In the genomic region with DNA sequence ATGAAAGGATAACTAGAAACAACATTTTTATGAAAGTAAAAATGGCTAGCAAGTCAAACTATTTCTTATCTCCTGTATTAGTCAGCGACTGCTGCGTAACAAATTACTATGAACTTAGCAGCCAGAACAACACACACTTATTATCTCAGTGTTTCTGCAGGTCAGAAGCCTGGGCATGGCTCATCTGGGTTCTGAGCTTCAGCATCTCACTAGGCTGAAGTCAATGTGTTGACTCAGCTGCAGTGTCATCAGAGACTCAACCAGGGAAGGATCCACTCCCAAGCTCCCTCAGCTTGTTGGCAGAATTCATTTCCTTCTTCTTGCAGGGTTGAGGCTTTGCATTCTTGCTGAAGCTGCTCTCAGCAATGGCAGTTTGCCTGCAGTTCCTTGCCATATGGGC, we compare ENCODE assay signal across 28 cellular contexts. TPM values are rescaled to one million over a fixed set of nuclear protein-coding genes. Genes with fewer than 3 reads are reported as not detected.
DNase-seq lines count a peak whose midpoint lies in the region; ATAC-seq, FAIRE-seq and TF ChIP-seq lines count a peak whose summit lies in the region.
"Had no signal": no experiment of that assay in that cellular context is flagged by ENCODE, and none has a peak within 500 bp of the region (broad histone marks: within the 10 kb centered on the region; RNA-seq: fewer than 3 reads in every experiment).

No MANE protein-coding gene starts in this region.

- in situ Hi-C loops in HepG2 (cut with HindIII; ENCODE audit: extremely low pct_ligation_motif_present, low pct_unique_long_range_greater_than_20kb) = no loop called here
- in situ Hi-C loops in astrocyte of the spinal cord (cut with HindIII; ENCODE audit: low sequenced_read_pairs) = no loop called here

- peaks cover 0 to 8% of the 10 kb centered on the region in 2 donors for H3K9me3 Mint-ChIP-seq in activated naive CD4-positive, alpha-beta T cell treated with anti-CD3 and anti-CD28 coated beads, Interleukin-2, amount 50 U/mL, for 72 hours
- H3K9me3 Mint-ChIP-seq: CD8-positive, alpha-beta T cell; natural killer cell had no signal

- TF ChIP-seq EP300 in HepG2 (IDR thresholded peaks at IDR 0.05; ENCODE audit: low read depth in 2 of 2, low read length in 2 of 2) (no peak), HepG2 (CRISPR knock-in tag; IDR thresholded peaks at IDR 0.05; ENCODE audit: borderline replicate concordance) (no peak)

- H3K36me3 Mint-ChIP-seq in activated naive CD4-positive, alpha-beta T cell treated with anti-CD3 and anti-CD28 coated beads, Interleukin-2, amount 50 U/mL, for 72 hours = peaks cover 0 to 14% of the 10 kb centered on the region in 2 donors
- H3K36me3 Mint-ChIP-seq: activated naive CD8-positive, alpha-beta T cell treated with anti-CD3 and anti-CD28 coated beads for 36 hours; CD8-positive, alpha-beta T cell; natural killer cell had no signal

- no peak overlapping the region for H3K27ac Mint-ChIP-seq in activated naive CD4-positive, alpha-beta T cell treated with anti-CD3 and anti-CD28 coated beads, Interleukin-2, amount 50 U/mL, for 72 hours
- H3K27ac Mint-ChIP-seq: activated naive CD8-positive, alpha-beta T cell treated with anti-CD3 and anti-CD28 coated beads for 36 hours; activated T-helper 1 cell treated with anti-CD3 and anti-CD28 coated beads, Interleukin-12 subunit alpha, Interleukin-12 subunit beta, Interleukin-2, Interleukin-4 antibody, amounts not matched to agents 30 ng/mL and 10 ng/mL and 1 ng/mL, durations not matched to agents 14 hours and 24 hours and 36 hours; CD8-positive, alpha-beta T cell; natural killer cell had no signal

- TF ChIP-seq RAD21 in HepG2 (CRISPR knock-in tag; IDR thresholded peaks at IDR 0.05) = no peak

- ATAC-seq in HepG2 (no peak), right lobe of liver (no peak), foreskin keratinocyte (peak; percentile 57)
- no peak for ATAC-seq in activated naive CD4-positive, alpha-beta T cell treated with anti-CD3 and anti-CD28 coated beads, Interleukin-2, amount 50 U/mL, for 72 hours
- ATAC-seq: CD8-positive, alpha-beta T cell; K562; natural killer cell had no signal

- 98% methylated on average over 2 of the region's 2 CpGs for WGBS in HepG2 (ENCODE audit: low lambda C conversion rate)
- WGBS in right lobe of liver (ENCODE audit: insufficient coverage, low coverage, low lambda C conversion rate, missing lambda C conversion rate) = 92% methylated on average over 2 of the region's 2 CpGs

- TF ChIP-seq CTCF in HepG2 (CRISPR knock-in tag; IDR thresholded peaks at IDR 0.05) (no peak), right lobe of liver (IDR thresholded peaks at IDR 0.05) (no peak), astrocyte of the spinal cord (IDR thresholded peaks at IDR 0.05; ENCODE audit: low read depth, low read length) (no peak), foreskin keratinocyte (conservative IDR thresholded peaks at IDR 0.05) (no peak)

- peaks cover 0 to 13% of the 10 kb centered on the region in 2 experiments; a peak in 3 of 5 replicates for H3K27me3 ChIP-seq in HepG2 (ENCODE audit: control insufficient read depth in 1 of 2, insufficient read depth in 2 of 2, low read length in 2 of 2)
- H3K27me3 ChIP-seq in right lobe of liver = no peaks in the 10 kb centered on the region
- H3K27me3 ChIP-seq in foreskin keratinocyte = peaks cover 3% of the 10 kb centered on the region
- H3K27me3 ChIP-seq: esophagus squamous epithelium, stomach, vagina had no signal

- H2AFZ ChIP-seq in HepG2 (ENCODE audit: low read length) = no peak overlapping the region

- POLR2A ChIA-PET in HepG2 (lab: Yijun Ruan, JAX) = no interaction called here

- BruUV-seq in HepG2 (replicated peaks; lab: Mats Ljungman, UMichigan) = no TSS peak

- no peaks in the 10 kb centered on the region for H3K79me2 ChIP-seq in HepG2 (ENCODE audit: insufficient read depth, low read length)

- H4K20me1 ChIP-seq in HepG2 (ENCODE audit: insufficient read depth, low read length) = no peaks in the 10 kb centered on the region

- H3K9me3 ChIP-seq in HepG2 (ENCODE audit: low read length) (no peaks in the 10 kb centered on the region), right lobe of liver (no peaks in the 10 kb centered on the region)
- H3K9me3 ChIP-seq: vagina had no signal

- H3K9ac ChIP-seq in HepG2 (ENCODE audit: insufficient read depth, low read depth, low read length) = no peak overlapping the region

- CTCF ChIA-PET in HepG2 (lab: Yijun Ruan, JAX; ENCODE audit: low intra/inter-chr PET ratio, low total read pairs) = no interaction called here

- no peaks in the 10 kb centered on the region for H3K36me3 ChIP-seq in HepG2 (replicated peaks in 1 of 2; ENCODE audit: control insufficient read depth in 1 of 2, insufficient read depth in 2 of 2, low read length in 2 of 2)
- no peaks in the 10 kb centered on the region for H3K36me3 ChIP-seq in right lobe of liver
- H3K36me3 ChIP-seq: cardiac muscle cell, esophagus squamous epithelium, stomach, vagina had no signal

- intact Hi-C loops in HepG2 (cut with micrococcal nuclease; ENCODE audit: unreplicated experiment) = no loop called here
- intact Hi-C loops in right lobe of liver (cut with DNase I) = loop anchor here in 1 of 2 donors (10.0 kb wide), 1 partner anchor 71 kb away; no protein-coding TSS in a partner anchor

- H3K27ac ChIP-seq in HepG2 (ENCODE audit: extremely low read length, insufficient read depth, low read length) (no peak overlapping the region), right lobe of liver (no peak overlapping the region), foreskin keratinocyte (no peak overlapping the region)
- H3K27ac ChIP-seq: cardiac muscle cell, esophagus squamous epithelium, stomach, vagina had no signal

- DNase-seq in HepG2 (ENCODE audit: low spot score) = no peak
- DNase-seq in right lobe of liver = no peak
- DNase-seq in astrocyte of the spinal cord (ENCODE audit: low read depth, low spot score) = peak; percentile 19
- DNase-seq in foreskin keratinocyte = peak in 1 of 2 donors; percentile 32
- no peak for DNase-seq in activated naive CD4-positive, alpha-beta T cell treated with anti-CD3 and anti-CD28 coated beads, Interleukin-2, amount 50 U/mL, for 72 hours (ENCODE audit: low spot score in 2 of 2)
- DNase-seq in 8988T = no peak
- DNase-seq in HPDE6-E6E7 (ENCODE audit: extremely low spot score) = no peak
- DNase-seq in NCI-H1930 (lab: John Stamatoyannopoulos, UW) = no peak
- DNase-seq: activated CD4-positive, alpha-beta T cell treated with anti-CD3 and anti-CD28 coated beads for 4 hours; activated naive CD8-positive, alpha-beta T cell treated with anti-CD3 and anti-CD28 coated beads for 36 hours; CD8-positive, alpha-beta T cell; DMS79 treated with DMSO at 0.1 percent for 48 hours; esophagus squamous epithelium; MV-4-11; natural killer cell; NCI-H2029 treated with DMSO at 0.1 percent for 48 hours; NCI-H510A; RPMI8226; small intestine; stimulated activated CD4-positive, alpha-beta T cell treated with anti-CD3 and anti-CD28 coated beads, Interleukin-4, amount 100 ng/mL, for 24 hours; stomach had no signal

- no peak for FAIRE-seq in HepG2 (lab: Jason Lieb, UNC)
- FAIRE-seq: K562, keratinocyte, small intestine had no signal

- no peak overlapping the region for H3K4me2 ChIP-seq in HepG2 (ENCODE audit: low read depth, low read length)

- H3K4me1 ChIP-seq in HepG2 (ENCODE audit: insufficient read depth, low read length) (no peaks in the 10 kb centered on the region), right lobe of liver (peaks cover 0 to 10% (median 0%) of the 10 kb centered on the region in 4 donors), foreskin keratinocyte (no peaks in the 10 kb centered on the region)

- H3K4me3 ChIP-seq in HepG2 (replicated peaks in 1 of 3; ENCODE audit: insufficient read depth in 1 of 3, low read depth in 2 of 3, low read length in 3 of 3) (no peak overlapping the region), right lobe of liver (no peak overlapping the region), astrocyte of the spinal cord (ENCODE audit: low read depth, low read length) (no peak overlapping the region)
- H3K4me3 ChIP-seq: cardiac muscle cell, esophagus squamous epithelium, K562, stomach, vagina had no signal

- TF ChIP-seq POLR2A in HepG2 (IDR thresholded peaks at IDR 0.05; ENCODE audit: insufficient read depth in 1 of 2, low read depth in 2 of 2, low read length in 2 of 2) (no peak), right lobe of liver (IDR thresholded peaks at IDR 0.05) (no peak)

RNA-seq across cellular contexts. Expression of a gene that starts 33.2 kb away (rescaled TPM):
- total RNA-seq in HepG2 (2016; rRNA removed; fragmentation: Illumina TruSeq; extraction: Trizol) (44.8 and 70.0 TPM in 2 replicates), right lobe of liver (10 to 100 TPM; 50.3 to 81.0 (median 67.1) TPM), foreskin keratinocyte (65.6 and 66.5 TPM in 2 replicates)
- 11.8 and 13.5 TPM in 2 replicates for total RNA-seq in HepG2 (2016; cell fraction: cytosol; rRNA removed; fragmentation: Illumina TruSeq; extraction: Trizol; ENCODE audit: low read depth)
- total RNA-seq in HepG2 (2016; cell fraction: insoluble cytoplasmic fraction; rRNA removed; fragmentation: Illumina TruSeq; extraction: Trizol) = 36.8 and 73.6 TPM in 2 replicates
- total RNA-seq in HepG2 (2016; cell fraction: membrane; rRNA removed; fragmentation: Illumina TruSeq; extraction: Trizol) = 11.5 and 15.2 TPM in 2 replicates
- 129 and 155 TPM in 2 replicates for total RNA-seq in HepG2 (2016; cell fraction: nucleus; rRNA removed; fragmentation: Illumina TruSeq; extraction: Trizol)
- polyA plus RNA-seq in HepG2 (2011; rRNA removed) (38.3 and 54.8 TPM in 2 replicates), foreskin keratinocyte (15.9 and 21.2 TPM in 2 replicates)
- polyA plus RNA-seq in HepG2 (2011; cell fraction: cytosol; rRNA removed) = 32.3 and 42.3 TPM in 2 replicates
- polyA plus RNA-seq in HepG2 (2011; cell fraction: nucleus; rRNA removed) = 77.8 and 83.2 TPM in 2 replicates
- 98.1 and 112 TPM in 2 replicates for polyA plus RNA-seq in HepG2 (2012)
- 1.3 and 1.8 TPM in 2 replicates for polyA plus RNA-seq in HepG2 (2016; cell fraction: cytosol; fragmentation: Illumina TruSeq; extraction: Trizol; ENCODE audit: low read depth)
- 22.6 and 26.7 TPM in 2 replicates for polyA plus RNA-seq in HepG2 (2016; cell fraction: insoluble cytoplasmic fraction; fragmentation: Illumina TruSeq; extraction: Trizol; ENCODE audit: low read depth)
- polyA plus RNA-seq in HepG2 (2016; cell fraction: membrane; fragmentation: Illumina TruSeq; extraction: Trizol; ENCODE audit: low read depth) = 1.8 and 3.1 TPM in 2 replicates
- 85.6 and 90.1 TPM in 2 replicates for polyA plus RNA-seq in HepG2 (2016; cell fraction: nucleus; fragmentation: Illumina TruSeq; extraction: Trizol; ENCODE audit: insufficient read depth, low read depth)
- 33.0 and 141 TPM in 2 replicates for polyA minus RNA-seq in HepG2 (2011; rRNA and poly(A)+ RNA removed; ENCODE audit: low replicate concordance)
- 119 and 184 TPM in 2 replicates for polyA minus RNA-seq in HepG2 (2011; cell fraction: cytosol; rRNA and poly(A)+ RNA removed)
- 265 and 283 TPM in 2 replicates for polyA minus RNA-seq in HepG2 (2011; cell fraction: nucleus; rRNA and poly(A)+ RNA removed)
- 100 to 1,000 TPM in 1 of 2 donors, 10 to 100 TPM in 1; 73.8 to 105 TPM for total RNA-seq in activated naive CD4-positive, alpha-beta T cell treated with anti-CD3 and anti-CD28 coated beads, Interleukin-2, amount 50 U/mL, for 72 hours

RNA-seq across cellular contexts. Expression of a gene that starts 44.8 kb away (rescaled TPM):
- total RNA-seq in HepG2 (2016; rRNA removed; fragmentation: Illumina TruSeq; extraction: Trizol) = not detected in 2 replicates
- not detected in 2 replicates for total RNA-seq in HepG2 (2016; cell fraction: cytosol; rRNA removed; fragmentation: Illumina TruSeq; extraction: Trizol; ENCODE audit: low read depth)
- total RNA-seq in HepG2 (2016; cell fraction: insoluble cytoplasmic fraction; rRNA removed; fragmentation: Illumina TruSeq; extraction: Trizol) = not detected in 2 replicates
- not detected in 2 replicates for total RNA-seq in HepG2 (2016; cell fraction: membrane; rRNA removed; fragmentation: Illumina TruSeq; extraction: Trizol)
- total RNA-seq in HepG2 (2016; cell fraction: nucleus; rRNA removed; fragmentation: Illumina TruSeq; extraction: Trizol) = not detected in 2 replicates
- polyA plus RNA-seq in HepG2 (2011; rRNA removed) = not detected in 2 replicates
- not detected in 2 replicates for polyA plus RNA-seq in HepG2 (2011; cell fraction: cytosol; rRNA removed)
- polyA plus RNA-seq in HepG2 (2011; cell fraction: nucleus; rRNA removed) = not detected in 2 replicates
- polyA plus RNA-seq in HepG2 (2012) = not detected in 2 replicates
- not detected in 2 replicates for polyA plus RNA-seq in HepG2 (2016; cell fraction: cytosol; fragmentation: Illumina TruSeq; extraction: Trizol; ENCODE audit: low read depth)
- polyA plus RNA-seq in HepG2 (2016; cell fraction: insoluble cytoplasmic fraction; fragmentation: Illumina TruSeq; extraction: Trizol; ENCODE audit: low read depth) = not detected in 2 replicates
- polyA plus RNA-seq in HepG2 (2016; cell fraction: membrane; fragmentation: Illumina TruSeq; extraction: Trizol; ENCODE audit: low read depth) = not detected in 2 replicates
- not detected in 2 replicates for polyA plus RNA-seq in HepG2 (2016; cell fraction: nucleus; fragmentation: Illumina TruSeq; extraction: Trizol; ENCODE audit: insufficient read depth, low read depth)
- not detected in 2 replicates for polyA minus RNA-seq in HepG2 (2011; rRNA and poly(A)+ RNA removed; ENCODE audit: low replicate concordance)
- polyA minus RNA-seq in HepG2 (2011; cell fraction: cytosol; rRNA and poly(A)+ RNA removed) = not detected in 2 replicates
- polyA minus RNA-seq in HepG2 (2011; cell fraction: nucleus; rRNA and poly(A)+ RNA removed) = not detected in 2 replicates
- not detected for total RNA-seq in right lobe of liver
- total RNA-seq in foreskin keratinocyte = not detected in 2 replicates
- polyA plus RNA-seq in foreskin keratinocyte = not detected in 2 replicates
- under 1 TPM in 1 of 2 donors, not detected in 1; 0.02 TPM for total RNA-seq in activated naive CD4-positive, alpha-beta T cell treated with anti-CD3 and anti-CD28 coated beads, Interleukin-2, amount 50 U/mL, for 72 hours
- total RNA-seq: activated naive CD8-positive, alpha-beta T cell treated with anti-CD3 and anti-CD28 coated beads for 36 hours; activated T-helper 1 cell treated with anti-CD3 and anti-CD28 coated beads, Interleukin-12 subunit alpha, Interleukin-12 subunit beta, Interleukin-2, Interleukin-4 antibody, amounts not matched to agents 30 ng/mL and 10 ng/mL and 1 ng/mL, durations not matched to agents 14 hours and 24 hours and 36 hours; cardiac muscle cell; CD8-positive, alpha-beta T cell; esophagus squamous epithelium; K562; mesenteric fat pad; natural killer cell had no signal
- polyA plus RNA-seq: AG04450, cardiac muscle cell, K562, keratinocyte, small intestine had no signal
